Comparison of ENCODE assay signal across 8 cellular contexts in the genomic region with DNA sequence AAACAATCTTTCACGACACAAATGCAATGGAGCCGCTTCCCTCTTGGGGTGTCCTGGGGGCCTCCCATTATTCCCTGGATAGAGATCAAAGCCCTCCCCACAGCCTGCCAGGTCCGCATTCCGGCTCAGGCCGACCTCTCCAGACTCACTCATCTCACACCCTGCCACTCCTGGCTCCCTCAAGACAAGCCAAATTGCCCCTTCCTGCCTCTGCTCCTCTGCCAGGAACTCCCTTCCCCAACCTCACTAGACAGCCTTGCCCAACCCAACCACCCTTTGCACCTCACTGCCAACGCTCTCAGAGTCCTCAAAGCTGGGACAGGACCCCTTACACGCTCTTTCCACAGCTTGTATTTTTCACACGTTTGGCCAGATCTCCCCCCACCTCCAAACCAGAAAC. TPM values are rescaled to one million over a fixed set of nuclear protein-coding genes. Genes with fewer than 3 reads are reported as not detected.
DNase-seq lines count a peak whose midpoint lies in the region; ATAC-seq and TF ChIP-seq lines count a peak whose summit lies in the region.

No MANE protein-coding gene starts in this region.

- H3K4me3 ChIP-seq in CD8-positive, alpha-beta T cell (ENCODE audit: low read depth, low read length), result peak overlapping the region; percentile 77
- H3K4me3 ChIP-seq in SK-N-MC (peak overlapping the region; percentile 88), epithelial cell of esophagus (ENCODE audit: low read length) (peak overlapping the region; percentile 76), parathyroid adenoma (ENCODE audit: low read depth, low read length) (peak overlapping the region; percentile 64)

- no peak for ATAC-seq in CD8-positive, alpha-beta T cell

- peak overlapping the region; percentile 92 for H3K27ac ChIP-seq in CD8-positive, alpha-beta T cell (ENCODE audit: low read depth, low read length)
- H3K27ac ChIP-seq in SK-N-MC (no peak overlapping the region), parathyroid adenoma (peak overlapping the region; percentile 64)

- H2AFZ ChIP-seq in parathyroid adenoma, result no peak overlapping the region

- peaks cover 40% of the 10 kb centered on the region for H3K4me1 ChIP-seq in CD8-positive, alpha-beta T cell (ENCODE audit: insufficient read depth, low read length)
- H3K4me1 ChIP-seq in parathyroid adenoma, result peaks cover 6% of the 10 kb centered on the region

- peak overlapping the region; percentile 100 for H3K4me3 Mint-ChIP-seq in CD8-positive, alpha-beta T cell

- CTCF ChIA-PET in CD8-positive, alpha-beta T cell (lab: Charles Lee), result no interaction called here

- peak overlapping the region; percentile 70 for H3K4me2 ChIP-seq in parathyroid adenoma (ENCODE audit: low read length)

- H3K79me2 ChIP-seq in parathyroid adenoma, result peaks cover 26% of the 10 kb centered on the region

- POLR2A ChIA-PET in CD8-positive, alpha-beta T cell (lab: Charles Lee), result interaction anchor here (2.7 kb wide), 1 partner anchor 9 kb away, joined by 19 read pairs; no protein-coding TSS in a partner anchor

- H3K9me3 Mint-ChIP-seq in CD8-positive, alpha-beta T cell, result no peaks in the 10 kb centered on the region

- no peaks in the 10 kb centered on the region for H3K27me3 ChIP-seq in CD8-positive, alpha-beta T cell (ENCODE audit: insufficient read depth, low read length)
- no peaks in the 10 kb centered on the region for H3K27me3 ChIP-seq in parathyroid adenoma (ENCODE audit: control insufficient read depth, insufficient read depth, low read length)

- H3K36me3 Mint-ChIP-seq in CD8-positive, alpha-beta T cell, result peaks cover 26% of the 10 kb centered on the region

- H3K4me1 Mint-ChIP-seq in CD8-positive, alpha-beta T cell (ENCODE audit: low read depth), result peaks cover 39% of the 10 kb centered on the region

- TF ChIP-seq CTCF in CD8-positive, alpha-beta T cell (IDR thresholded peaks at IDR 0.05), result no peak
- no peak for TF ChIP-seq CTCF in epithelial cell of esophagus (IDR thresholded peaks at IDR 0.05; ENCODE audit: insufficient read depth, low read depth, low read length, missing control alignments)
- TF ChIP-seq CTCF in parathyroid adenoma (IDR thresholded peaks at IDR 0.05), result no peak

- peaks cover 6% of the 10 kb centered on the region for H3K36me3 ChIP-seq in CD8-positive, alpha-beta T cell (ENCODE audit: insufficient read depth, low read length)
- H3K36me3 ChIP-seq in SK-N-MC (ENCODE audit: insufficient read depth, low read length) (no peaks in the 10 kb centered on the region), parathyroid adenoma (ENCODE audit: control insufficient read depth, insufficient read depth, low read length) (no peaks in the 10 kb centered on the region)

- no peaks in the 10 kb centered on the region for H3K9me3 ChIP-seq in CD8-positive, alpha-beta T cell (ENCODE audit: low read length)
- H3K9me3 ChIP-seq in SK-N-MC (ENCODE audit: low read depth, low read length), result no peaks in the 10 kb centered on the region
- H3K9me3 ChIP-seq in parathyroid adenoma (ENCODE audit: control insufficient read depth, low read length), result no peaks in the 10 kb centered on the region

- no peaks in the 10 kb centered on the region for H3K27me3 Mint-ChIP-seq in CD8-positive, alpha-beta T cell (ENCODE audit: low read depth)

- intact Hi-C loops in CD8-positive, alpha-beta T cell (cut with DNase I, micrococcal nuclease), result loop anchor here in 1 of 2 experiments (1.0 to 5.0 kb wide), 2 partner anchors 199 to 213 kb away; partner anchors contain the start of genes IZUMO4 and MOB3A

- peak overlapping the region; percentile 93 for H3K9ac ChIP-seq in SK-N-MC (ENCODE audit: insufficient read length)
- H3K9ac ChIP-seq in parathyroid adenoma, result no peak overlapping the region

- DNase-seq in CD8-positive, alpha-beta T cell, result peak in 3 of 7 experiments; percentile 40 to 53 (median 40)
- DNase-seq in SK-N-MC (ENCODE audit: low read depth, low spot score), result no peak
- DNase-seq in epithelial cell of esophagus (ENCODE audit: low read depth), result no peak
- no peak for DNase-seq in ureter (ENCODE audit: low spot score)
- DNase-seq in NCI-H1436 treated with DMSO at 0.1 percent for 48 hours (lab: John Stamatoyannopoulos, UW), result no peak
- DNase-seq in NCI-H345 (lab: John Stamatoyannopoulos, UW), result no peak
- no peak for DNase-seq in GM03348 (ENCODE audit: low spot score)

- peak overlapping the region; percentile 99 for H3K27ac Mint-ChIP-seq in CD8-positive, alpha-beta T cell

RNA-seq across cellular contexts. Expression of gene ABHD17A, which starts 1.5 kb away (rescaled TPM):
- total RNA-seq in CD8-positive, alpha-beta T cell, result 100 to 1,000 TPM; 204 TPM
- 58.1 TPM for total RNA-seq in ureter

RNA-seq across cellular contexts. Expression of gene KLF16, which starts 20.4 kb away (rescaled TPM):
- total RNA-seq in CD8-positive, alpha-beta T cell, result 10 to 100 TPM; 85.7 to 88.7 TPM
- 14.8 TPM for total RNA-seq in ureter

RNA-seq across cellular contexts. Expression of gene ADAT3, which starts 21.4 kb away (rescaled TPM):
- total RNA-seq in CD8-positive, alpha-beta T cell, result 1 to 10 TPM; 6.4 to 7.3 TPM
- total RNA-seq in ureter, result 4.1 TPM

RNA-seq across cellular contexts. Expression of gene SCAMP4, which starts 21.4 kb away (rescaled TPM):
- total RNA-seq in CD8-positive, alpha-beta T cell, result 10 to 100 TPM; 18.5 to 19.2 TPM
- 82.3 TPM for total RNA-seq in ureter

RNA-seq across cellular contexts. Expression of gene REXO1, which starts 35.5 kb away (rescaled TPM):
- total RNA-seq in CD8-positive, alpha-beta T cell, result 100 to 1,000 TPM; 143 to 152 TPM
- total RNA-seq in ureter, result 39.3 TPM
